In the genomic region with DNA sequence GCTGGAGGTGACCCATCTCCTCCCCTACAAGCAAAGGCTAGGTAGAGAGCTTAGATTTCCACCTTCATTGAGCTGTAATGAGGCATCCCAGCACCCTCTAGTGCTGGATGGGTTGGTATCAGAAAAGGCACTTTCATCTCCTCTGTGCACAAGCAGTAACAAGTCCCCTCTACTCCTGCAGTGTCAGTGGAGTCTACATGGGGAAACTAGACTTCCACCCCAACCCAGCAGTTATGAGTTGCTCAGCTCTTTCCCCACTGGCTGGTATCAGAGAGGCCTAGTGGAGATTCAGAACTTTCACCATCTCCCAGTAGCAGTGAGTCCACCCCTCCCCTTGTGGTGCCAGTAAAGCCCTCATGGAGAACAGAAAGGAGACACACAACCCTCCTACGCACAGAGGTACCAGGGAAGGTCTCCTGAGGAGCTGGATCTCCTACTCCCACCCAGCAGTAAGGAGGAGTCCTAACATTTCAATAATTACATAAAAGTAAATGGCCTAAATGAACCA, we compare ENCODE assay signal across 24 cellular contexts. TPM values are rescaled to one million over a fixed set of nuclear protein-coding genes. Genes with fewer than 3 reads are reported as not detected.
A peak's percentile ranks its signal among the peaks of the same experiment; 100 is the strongest.
DNase-seq lines count a peak whose midpoint lies in the region; ATAC-seq and TF ChIP-seq lines count a peak whose summit lies in the region.
"Had no signal": no experiment of that assay in that cellular context is flagged by ENCODE, and none has a peak within 500 bp of the region (broad histone marks: within the 10 kb centered on the region; RNA-seq: fewer than 3 reads in every experiment).

No MANE protein-coding gene starts in this region.

- H3K4me3 Mint-ChIP-seq in activated CD8-positive, alpha-beta memory T cell treated with anti-CD3 and anti-CD28 coated beads, Interleukin-2, amount 10 ng/mL, durations not matched to agents 7 days and 5 days = no peak overlapping the region
- no peak overlapping the region for H3K4me3 Mint-ChIP-seq in stimulated activated memory B cell treated with anti-CD40 and anti-IgM and Interleukin-4, amounts not matched to agents 10 μg/mL and 1 μg/mL and 100 μg/mL, for 72 hours
- H3K4me3 Mint-ChIP-seq: CD4-positive, alpha-beta memory T cell had no signal

- no peaks in the 10 kb centered on the region for H3K9me3 Mint-ChIP-seq in activated CD8-positive, alpha-beta memory T cell treated with anti-CD3 and anti-CD28 coated beads, Interleukin-2, amount 10 ng/mL, durations not matched to agents 7 days and 5 days (ENCODE audit: low read depth)
- H3K9me3 Mint-ChIP-seq in stimulated activated memory B cell treated with anti-CD40 and anti-IgM and Interleukin-4, amounts not matched to agents 10 μg/mL and 1 μg/mL and 100 μg/mL, for 72 hours = peaks cover 17% of the 10 kb centered on the region

- no peak for ATAC-seq in activated CD8-positive, alpha-beta memory T cell treated with anti-CD3 and anti-CD28 coated beads, Interleukin-2, amount 10 ng/mL, durations not matched to agents 7 days and 5 days
- ATAC-seq in RWPE2 (ENCODE audit: low read depth) (no peak), upper lobe of right lung (no peak), gastroesophageal sphincter (no peak)
- no peak for ATAC-seq in stimulated activated memory B cell treated with anti-CD40 and anti-IgM and Interleukin-4, amounts not matched to agents 10 μg/mL and 1 μg/mL and 100 μg/mL, for 72 hours
- ATAC-seq: HepG2, Panc1, Right ventricle myocardium inferior had no signal

- intact Hi-C loops in esophagus muscularis mucosa (cut with DNase I) = no loop called here
- intact Hi-C loops in upper lobe of right lung (cut with DNase I) = no loop called here
- intact Hi-C loops in transverse colon (cut with DNase I; ENCODE audit: low total_unique reads) = no loop called here

- H3K27me3 Mint-ChIP-seq in activated CD8-positive, alpha-beta memory T cell treated with anti-CD3 and anti-CD28 coated beads, Interleukin-2, amount 10 ng/mL, durations not matched to agents 7 days and 5 days = peaks cover 5% of the 10 kb centered on the region
- peaks cover 21% of the 10 kb centered on the region for H3K27me3 Mint-ChIP-seq in stimulated activated memory B cell treated with anti-CD40 and anti-IgM and Interleukin-4, amounts not matched to agents 10 μg/mL and 1 μg/mL and 100 μg/mL, for 72 hours

- DNase-seq in activated CD8-positive, alpha-beta memory T cell treated with anti-CD3 and anti-CD28 coated beads for 24 hours = peak; percentile 17
- DNase-seq in activated CD8-positive, alpha-beta memory T cell treated with anti-CD3 and anti-CD28 coated beads, Interleukin-2, amount 10 ng/mL, durations not matched to agents 7 days and 5 days = no peak
- DNase-seq in RWPE2 (ENCODE audit: low spot score) = no peak
- DNase-seq in esophagus muscularis mucosa (ENCODE audit: extremely low spot score) = peak; percentile 55
- DNase-seq in upper lobe of right lung = peak; percentile 3
- no peak for DNase-seq in transverse colon
- DNase-seq: CD4-positive, alpha-beta memory T cell; DMS153; GDM1; GOT3; KBM-7; NCI-H1092; NCI-H1436 treated with DMSO at 0.1 percent for 48 hours; NCI-H2029; NCI-H345; NCI-H524 treated with DMSO at 0.1 percent for 48 hours had no signal

- CTCF ChIA-PET in activated CD8-positive, alpha-beta memory T cell treated with anti-CD3 and anti-CD28 coated beads, Interleukin-2, amount 10 ng/mL, durations not matched to agents 7 days and 5 days (lab: Charles Lee) = no interaction called here

- H3K4me1 ChIP-seq in RWPE2 (ENCODE audit: insufficient read depth, poor library complexity, severe bottlenecking) (peaks cover 8% of the 10 kb centered on the region), esophagus muscularis mucosa (peaks cover 27 to 32% (median 30%) of the 10 kb centered on the region in 4 donors), upper lobe of right lung (peaks cover 24% of the 10 kb centered on the region), gastroesophageal sphincter (peaks cover 0 to 30% (median 16%) of the 10 kb centered on the region in 3 donors), transverse colon (no peaks in the 10 kb centered on the region)

- TF ChIP-seq EP300 in esophagus muscularis mucosa (IDR thresholded peaks at IDR 0.05) = no peak
- TF ChIP-seq EP300 in gastroesophageal sphincter (IDR thresholded peaks at IDR 0.05) = no peak
- no peak for TF ChIP-seq EP300 in transverse colon (IDR thresholded peaks at IDR 0.05; ENCODE audit: low read depth)

- TF ChIP-seq POLR2A in esophagus muscularis mucosa (IDR thresholded peaks at IDR 0.05; ENCODE audit: low read depth) = no peak
- no peak for TF ChIP-seq POLR2A in gastroesophageal sphincter (IDR thresholded peaks at IDR 0.05)
- TF ChIP-seq POLR2A in transverse colon (IDR thresholded peaks at IDR 0.05) = no peak

- H3K4me1 Mint-ChIP-seq in activated CD8-positive, alpha-beta memory T cell treated with anti-CD3 and anti-CD28 coated beads, Interleukin-2, amount 10 ng/mL, durations not matched to agents 7 days and 5 days = no peaks in the 10 kb centered on the region
- H3K4me1 Mint-ChIP-seq in stimulated activated memory B cell treated with anti-CD40 and anti-IgM and Interleukin-4, amounts not matched to agents 10 μg/mL and 1 μg/mL and 100 μg/mL, for 72 hours = no peaks in the 10 kb centered on the region
- H3K4me1 Mint-ChIP-seq: CD4-positive, alpha-beta memory T cell had no signal

- H3K9me3 ChIP-seq in RWPE2 (ENCODE audit: severe bottlenecking) = peaks cover 3% of the 10 kb centered on the region
- H3K9me3 ChIP-seq in esophagus muscularis mucosa = peaks cover 0 to 4% (median 0%) of the 10 kb centered on the region in 4 donors
- H3K9me3 ChIP-seq in upper lobe of right lung = no peaks in the 10 kb centered on the region
- H3K9me3 ChIP-seq in gastroesophageal sphincter = peaks cover 0 to 9% (median 0%) of the 10 kb centered on the region in 3 donors
- H3K9me3 ChIP-seq in transverse colon = peaks cover 0 to 5% of the 10 kb centered on the region in 2 donors

- 100% methylated on average over 1 of the region's 1 CpG for WGBS in esophagus muscularis mucosa
- WGBS in gastroesophageal sphincter (ENCODE audit: low coverage in 1 of 2), 2 donors = 83% methylated on average over 1 of the region's 1 CpG; no CpG with 5 or more reads in 1 of the 2 donors
- 90% methylated on average over 1 of the region's 1 CpG; no CpG with 5 or more reads in 1 of the 2 donors for WGBS in transverse colon (ENCODE audit: low coverage in 1 of 2), 2 donors

- in situ Hi-C loops in transverse colon (cut with MboI; ENCODE audit: low pct_ligation_motif_present in 1 of 4, low pct_unique_long_range_greater_than_20kb in 1 of 4, low sequenced_read_pairs in 3 of 4) = no loop called here

- no peak overlapping the region for H3K27ac Mint-ChIP-seq in activated CD8-positive, alpha-beta memory T cell treated with anti-CD3 and anti-CD28 coated beads, Interleukin-2, amount 10 ng/mL, durations not matched to agents 7 days and 5 days
- no peak overlapping the region for H3K27ac Mint-ChIP-seq in stimulated activated memory B cell treated with anti-CD40 and anti-IgM and Interleukin-4, amounts not matched to agents 10 μg/mL and 1 μg/mL and 100 μg/mL, for 72 hours
- H3K27ac Mint-ChIP-seq: CD4-positive, alpha-beta memory T cell had no signal

- H3K36me3 ChIP-seq in RWPE2 (ENCODE audit: low read depth) = no peaks in the 10 kb centered on the region
- no peaks in the 10 kb centered on the region for H3K36me3 ChIP-seq in esophagus muscularis mucosa
- no peaks in the 10 kb centered on the region for H3K36me3 ChIP-seq in upper lobe of right lung
- H3K36me3 ChIP-seq in gastroesophageal sphincter = no peaks in the 10 kb centered on the region
- H3K36me3 ChIP-seq in transverse colon = no peaks in the 10 kb centered on the region

- H3K4me3 ChIP-seq in RWPE2 (ENCODE audit: severe bottlenecking) (no peak overlapping the region), esophagus muscularis mucosa (no peak overlapping the region), upper lobe of right lung (no peak overlapping the region), gastroesophageal sphincter (no peak overlapping the region), transverse colon (no peak overlapping the region)

- TF ChIP-seq CTCF in RWPE2 (IDR thresholded peaks at IDR 0.05; ENCODE audit: poor library complexity, severe bottlenecking) = peak; percentile 7
- TF ChIP-seq CTCF in esophagus muscularis mucosa (IDR thresholded peaks at IDR 0.05) = no peak
- TF ChIP-seq CTCF in upper lobe of right lung (IDR thresholded peaks at IDR 0.05) = no peak
- TF ChIP-seq CTCF in gastroesophageal sphincter (IDR thresholded peaks at IDR 0.05) = no peak
- no peak for TF ChIP-seq CTCF in transverse colon (IDR thresholded peaks at IDR 0.05)

- H3K27ac ChIP-seq in RWPE2 (ENCODE audit: poor library complexity, severe bottlenecking) (no peak overlapping the region), esophagus muscularis mucosa (replicated peaks in 1 of 4) (no peak overlapping the region), upper lobe of right lung (no peak overlapping the region), gastroesophageal sphincter (no peak overlapping the region), transverse colon (no peak overlapping the region)

- peaks cover 25% of the 10 kb centered on the region for H3K27me3 ChIP-seq in RWPE2 (ENCODE audit: insufficient read depth, poor library complexity, severe bottlenecking)
- no peaks in the 10 kb centered on the region for H3K27me3 ChIP-seq in esophagus muscularis mucosa
- H3K27me3 ChIP-seq in upper lobe of right lung = no peaks in the 10 kb centered on the region
- H3K27me3 ChIP-seq in gastroesophageal sphincter = peaks cover 5% of the 10 kb centered on the region
- no peaks in the 10 kb centered on the region for H3K27me3 ChIP-seq in transverse colon

- H3K36me3 Mint-ChIP-seq in activated CD8-positive, alpha-beta memory T cell treated with anti-CD3 and anti-CD28 coated beads, Interleukin-2, amount 10 ng/mL, durations not matched to agents 7 days and 5 days = no peaks in the 10 kb centered on the region
- no peaks in the 10 kb centered on the region for H3K36me3 Mint-ChIP-seq in stimulated activated memory B cell treated with anti-CD40 and anti-IgM and Interleukin-4, amounts not matched to agents 10 μg/mL and 1 μg/mL and 100 μg/mL, for 72 hours
- H3K36me3 Mint-ChIP-seq: CD4-positive, alpha-beta memory T cell had no signal

RNA-seq across cellular contexts. Expression of a gene that starts 17.8 kb away (rescaled TPM):
- not detected for total RNA-seq in activated CD8-positive, alpha-beta memory T cell treated with anti-CD3 and anti-CD28 coated beads, Interleukin-2, amount 10 ng/mL, durations not matched to agents 7 days and 5 days
- 10 to 100 TPM in 1 of 4 donors, 1 to 10 TPM in 3; 1.3 to 26.0 (median 1.8) TPM for total RNA-seq in esophagus muscularis mucosa
- total RNA-seq in upper lobe of right lung = 63.0 TPM
- 1 to 10 TPM in 3 of 4 donors, under 1 TPM in 1; 0.31 to 9.4 (median 3.2) TPM for total RNA-seq in gastroesophageal sphincter
- 10 to 100 TPM in 1 of 4 donors, under 1 TPM in 1, not detected in 2; 0.41 to 13.8 TPM for total RNA-seq in transverse colon
- total RNA-seq: A172, Daoy, HepG2, SK-MEL-5 had no signal

RNA-seq across cellular contexts. Expression of a gene that starts 19.3 kb away (rescaled TPM):
- total RNA-seq in activated CD8-positive, alpha-beta memory T cell treated with anti-CD3 and anti-CD28 coated beads, Interleukin-2, amount 10 ng/mL, durations not matched to agents 7 days and 5 days = not detected
- total RNA-seq in esophagus muscularis mucosa = not detected
- not detected for total RNA-seq in upper lobe of right lung
- not detected for total RNA-seq in gastroesophageal sphincter
- not detected for total RNA-seq in transverse colon
- total RNA-seq: A172; CD4-positive, alpha-beta memory T cell; Daoy; HepG2; Right ventricle myocardium inferior; SK-MEL-5 had no signal

Comparison
In these comparisons a context has a peak if more than half of its experiments do, and no peak if none do; other contexts are left out.
1. DNase-seq: peak in activated CD8-positive, alpha-beta memory T cell treated with anti-CD3 and anti-CD28 coated beads for 24 hours (single experiment), esophagus muscularis mucosa (single experiment) and upper lobe of right lung (single experiment); none in activated CD8-positive, alpha-beta memory T cell treated with anti-CD3 and anti-CD28 coated beads, Interleukin-2, amount 10 ng/mL, durations not matched to agents 7 days and 5 days (single experiment), RWPE2 (single experiment) and transverse colon (single experiment).